11 cellular contexts compared by ENCODE assay signal in the genomic region with DNA sequence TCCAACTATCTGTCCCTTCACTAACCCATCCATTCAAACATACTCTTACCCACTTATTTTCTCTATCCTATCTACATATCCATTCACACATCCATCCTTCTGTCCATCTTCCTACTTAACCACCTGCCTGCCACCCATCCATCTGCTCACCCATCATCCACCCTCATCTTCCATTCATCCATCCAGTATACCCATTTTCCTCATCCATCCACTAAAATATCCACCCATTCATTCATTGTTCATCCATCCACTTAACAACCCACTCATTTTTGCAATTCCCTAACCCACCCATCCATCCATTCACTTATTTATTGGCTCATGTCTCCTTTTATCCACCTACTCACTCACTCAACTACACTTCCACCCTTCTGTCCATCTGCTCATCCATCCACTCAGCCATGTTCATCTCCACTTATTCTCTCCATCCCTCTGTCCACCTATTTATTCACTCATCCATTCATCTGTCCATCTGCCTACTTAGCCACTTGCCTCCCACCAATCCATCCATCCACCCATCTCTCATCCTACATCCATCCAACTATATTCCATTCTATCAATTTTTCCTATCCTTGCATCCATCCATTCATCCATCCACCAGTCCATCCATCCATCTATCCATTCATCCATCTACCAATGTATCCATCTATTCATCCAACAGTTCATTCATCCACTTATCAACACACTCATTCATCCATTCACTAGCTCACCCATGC. TPM values are rescaled to one million over a fixed set of nuclear protein-coding genes. Genes with fewer than 3 reads are reported as not detected.
"Had no signal": no experiment of that assay in that cellular context is flagged by ENCODE, and none has a peak within 500 bp of the region (broad histone marks: within the 10 kb centered on the region; RNA-seq: fewer than 3 reads in every experiment).

No MANE protein-coding gene starts in this region.

- H3K4me3 ChIP-seq: GM23338, HAP-1 had no signal

- H3K27ac ChIP-seq: HL-60, KMS-11 had no signal

- H3K4me1 ChIP-seq: HAP-1 had no signal

- H3K9me3 ChIP-seq: HAP-1 had no signal

- H3K36me3 ChIP-seq: HAP-1 had no signal

- H3K4me1 Mint-ChIP-seq: IgD-negative memory B cell had no signal

- H3K27ac Mint-ChIP-seq: GM23338, IgD-negative memory B cell had no signal

- H2AFZ ChIP-seq: GM23338 had no signal

- H3K4me3 Mint-ChIP-seq: GM23338, IgD-negative memory B cell had no signal

- H3K9me3 Mint-ChIP-seq: GM23338, IgD-negative memory B cell had no signal

- H3K9ac ChIP-seq: KMS-11 had no signal

- DNase-seq: H7, Karpas-422, KBM-7 had no signal

- H3K4me2 ChIP-seq: GM23338, KMS-11 had no signal

- H3K36me3 Mint-ChIP-seq: IgD-negative memory B cell had no signal

- ATAC-seq: GM23338, HCT116 had no signal

RNA-seq across cellular contexts. Expression of a gene that starts 10.6 kb away (rescaled TPM):
- total RNA-seq: GM23338, H4, H7, HT1080 had no signal
- polyA plus RNA-seq: GM23338, IgD-negative memory B cell had no signal

RNA-seq across cellular contexts. Expression of a gene that starts 16.6 kb away (rescaled TPM):
- polyA plus RNA-seq: IgD-negative memory B cell had no signal
